14 cellular contexts compared by ENCODE assay signal in genomic region chr4:112807083-112807482, GRCh38.
DNase-seq lines count a peak whose midpoint lies in the region; ATAC-seq and TF ChIP-seq lines count a peak whose summit lies in the region.
"Had no signal": no experiment of that assay in that cellular context is flagged by ENCODE, and none has a peak within 500 bp of the region (broad histone marks: within the 10 kb centered on the region; RNA-seq: fewer than 3 reads in every experiment).

No MANE protein-coding gene starts in this region.

- no peaks in the 10 kb centered on the region for H3K36me3 ChIP-seq in A673 (ENCODE audit: insufficient read depth, low read length, poor library complexity, severe bottlenecking)
- H3K36me3 ChIP-seq: ascending aorta, ovary, thyroid gland had no signal

- no peak overlapping the region for H3K27ac ChIP-seq in A673 (ENCODE audit: low read depth, low read length, poor library complexity, severe bottlenecking)
- H3K27ac ChIP-seq: ascending aorta, thyroid gland had no signal

- DNase-seq in GM10266 (ENCODE audit: extremely low spot score) (peak; percentile 39), NCI-H2081 (lab: John Stamatoyannopoulos, UW) (no peak), NCI-H1930 (lab: John Stamatoyannopoulos, UW) (no peak), A673 (ENCODE audit: low spot score) (no peak), NCI-H526 treated with DMSO at 0.1 percent for 48 hours (lab: John Stamatoyannopoulos, UW) (no peak)
- DNase-seq: activated T-cell treated with anti-CD3 and anti-CD28 coated beads, Interleukin-2, amount 50 U/mL, for 72 hours; H9; NCI-H2081 treated with DMSO at 0.1 percent for 48 hours; ovary; thyroid gland had no signal

- intact Hi-C loops in A673 (cut with micrococcal nuclease; ENCODE audit: unreplicated experiment) = no loop called here

- H3K9me3 ChIP-seq in A673 (ENCODE audit: low read depth, low read length, poor library complexity, severe bottlenecking) = no peaks in the 10 kb centered on the region
- H3K9me3 ChIP-seq: ascending aorta, ovary, thyroid gland had no signal

- no peaks in the 10 kb centered on the region for H3K4me1 ChIP-seq in A673 (ENCODE audit: insufficient read depth, low read length, poor library complexity, severe bottlenecking)
- H3K4me1 ChIP-seq: thyroid gland had no signal

- ATAC-seq in GM19328 (IDR thresholded peaks at IDR 0.05; ENCODE audit: unreplicated experiment) = peak; percentile 57
- ATAC-seq in HG02610 (IDR thresholded peaks at IDR 0.05; ENCODE audit: unreplicated experiment) = peak; percentile 82
- peak; percentile 71 for ATAC-seq in HG03439 (IDR thresholded peaks at IDR 0.05; ENCODE audit: unreplicated experiment)
- ATAC-seq: activated T-cell treated with anti-CD3 and anti-CD28 coated beads, Interleukin-2, amount 50 U/mL, for 72 hours had no signal

- BruUV-seq in A673 (replicated peaks; lab: Mats Ljungman, UMichigan) = no TSS peak

- POLR2A ChIA-PET in A673 (lab: Charles Lee; ENCODE audit: low non-redundant PET) = no interaction called here

- H3K4me3 ChIP-seq in A673 (ENCODE audit: low read depth, low read length, poor library complexity, severe bottlenecking) = no peak overlapping the region
- H3K4me3 ChIP-seq: ascending aorta, ovary, thyroid gland had no signal

- TF ChIP-seq CTCF in GM10266 (IDR thresholded peaks at IDR 0.05; ENCODE audit: control insufficient read depth, insufficient read depth, low read depth, missing control alignments) (no peak), A673 (conservative IDR thresholded peaks at IDR 0.05; ENCODE audit: low read depth, low read length) (no peak)

- no peaks in the 10 kb centered on the region for H3K27me3 ChIP-seq in A673 (replicated peaks; ENCODE audit: insufficient read depth, low read depth, low read length, poor library complexity)
- H3K27me3 ChIP-seq: ascending aorta, ovary, thyroid gland had no signal

- CTCF ChIA-PET in A673 (lab: Charles Lee) = no interaction called here
